27 cellular contexts compared by ENCODE assay signal in genomic region chr11:28227460-28227859, GRCh38.
"Had no signal": no experiment of that assay in that cellular context is flagged by ENCODE, and none has a peak within 500 bp of the region (broad histone marks: within the 10 kb centered on the region; RNA-seq: fewer than 3 reads in every experiment).

No MANE protein-coding gene starts in this region.

- H3K36me3 ChIP-seq: neural progenitor cell, ovary, thyroid gland had no signal

- H3K4me2 ChIP-seq: neural progenitor cell had no signal

- H3K4me1 Mint-ChIP-seq: activated B cell treated with CpG ODN at 0.5 μM for 24 hours, neural progenitor cell had no signal

- H3K9me3 ChIP-seq: body of pancreas, mucosa of descending colon, ovary, thyroid gland had no signal

- H3K9me3 Mint-ChIP-seq: activated B cell treated with CpG ODN at 0.5 μM for 24 hours; activated CD4-positive, alpha-beta memory T cell treated with anti-CD3 and anti-CD28 coated beads for 36 hours; activated naive CD8-positive, alpha-beta T cell treated with anti-CD3 and anti-CD28 coated beads for 36 hours; naive B cell; neural progenitor cell had no signal

- H3K27ac ChIP-seq: body of pancreas, neural progenitor cell, ovary, thyroid gland had no signal

- H3K4me1 ChIP-seq: body of pancreas, neural progenitor cell, thyroid gland had no signal

- H3K9ac ChIP-seq: neural progenitor cell had no signal

- DNase-seq: activated B cell treated with CpG ODN at 0.5 μM for 24 hours; activated CD4-positive, alpha-beta memory T cell treated with anti-CD3 and anti-CD28 coated beads for 36 hours; activated CD4-positive, alpha-beta T cell treated with anti-CD3 and anti-CD28 coated beads for 4 hours; activated CD8-positive, alpha-beta memory T cell treated with anti-CD3 and anti-CD28 coated beads, Interleukin-2, amount 10 ng/mL, durations not matched to agents 7 days and 5 days; activated naive CD4-positive, alpha-beta T cell; activated naive CD8-positive, alpha-beta T cell treated with anti-CD3 and anti-CD28 coated beads for 36 hours; activated T-cell treated with anti-CD3 and anti-CD28 coated beads, Interleukin-2, amount 50 U/mL, for 1 hour; amniotic stem cell; body of pancreas; caudate nucleus; erythroblast; hypothalamus; mucosa of descending colon; naive B cell; ovary; stimulated activated CD8-positive, alpha-beta memory T cell treated with anti-CD3 and anti-CD28 coated beads, Interleukin-4, amount 100 ng/mL, for 48 hours; stimulated activated naive CD4-positive, alpha-beta T cell; T-helper 1 cell; T-helper 9 cell; thyroid gland had no signal

- H3K36me3 Mint-ChIP-seq: neural progenitor cell had no signal

- H3K27me3 Mint-ChIP-seq: activated B cell treated with CpG ODN at 0.5 μM for 24 hours; activated CD4-positive, alpha-beta memory T cell treated with anti-CD3 and anti-CD28 coated beads for 36 hours; activated CD8-positive, alpha-beta memory T cell treated with anti-CD3 and anti-CD28 coated beads, Interleukin-2, amount 10 ng/mL, durations not matched to agents 7 days and 5 days; activated naive CD8-positive, alpha-beta T cell treated with anti-CD3 and anti-CD28 coated beads for 36 hours; activated T-helper 17 cell treated with anti-CD3 and anti-CD28 coated beads, Interleukin-2, amount 50 U/mL, for 72 hours; naive B cell had no signal

- ATAC-seq: activated CD8-positive, alpha-beta memory T cell treated with anti-CD3 and anti-CD28 coated beads, Interleukin-2, amount 10 ng/mL, durations not matched to agents 7 days and 5 days; activated T-helper 17 cell treated with anti-CD3 and anti-CD28 coated beads, Interleukin-2, amount 50 U/mL, for 72 hours; body of pancreas; left lobe of liver; mucosa of descending colon; sciatic nerve had no signal

- H3K4me3 Mint-ChIP-seq: activated B cell treated with CpG ODN at 0.5 μM for 24 hours; activated CD4-positive, alpha-beta memory T cell treated with anti-CD3 and anti-CD28 coated beads for 36 hours; activated CD8-positive, alpha-beta memory T cell treated with anti-CD3 and anti-CD28 coated beads, Interleukin-2, amount 10 ng/mL, durations not matched to agents 7 days and 5 days; activated naive CD8-positive, alpha-beta T cell treated with anti-CD3 and anti-CD28 coated beads for 36 hours; activated T-helper 17 cell treated with anti-CD3 and anti-CD28 coated beads, Interleukin-2, amount 50 U/mL, for 72 hours; naive B cell; neural progenitor cell had no signal

- FAIRE-seq: colon, frontal cortex, keratinocyte had no signal

- H2AFZ ChIP-seq: neural progenitor cell had no signal

- H3K27ac Mint-ChIP-seq: activated B cell treated with CpG ODN at 0.5 μM for 24 hours; activated CD4-positive, alpha-beta memory T cell treated with anti-CD3 and anti-CD28 coated beads for 36 hours; activated CD8-positive, alpha-beta memory T cell treated with anti-CD3 and anti-CD28 coated beads, Interleukin-2, amount 10 ng/mL, durations not matched to agents 7 days and 5 days; activated naive CD8-positive, alpha-beta T cell treated with anti-CD3 and anti-CD28 coated beads for 36 hours; activated T-helper 17 cell treated with anti-CD3 and anti-CD28 coated beads, Interleukin-2, amount 50 U/mL, for 72 hours; neural progenitor cell had no signal

- H3K4me3 ChIP-seq: body of pancreas, mucosa of descending colon, neural progenitor cell, ovary, thyroid gland had no signal

- H3K27me3 ChIP-seq: body of pancreas, neural progenitor cell, ovary, thyroid gland had no signal
